2 cellular contexts compared by ENCODE assay signal in genomic region chr12:121786441-121786825, GRCh38.
TF ChIP-seq lines count a peak whose summit lies in the region.

No MANE protein-coding gene starts in this region.

TF ChIP-seq in HCT116, 20 proteins besides CTCF, POLR2A, EP300 and RAD21:
- no peak for TF ChIP-seq REST (IDR thresholded peaks at IDR 0.05; ENCODE audit: low read depth)
- peak; percentile 75 for TF ChIP-seq POLR2AphosphoS5 (IDR thresholded peaks at IDR 0.05; ENCODE audit: low read depth, low read length)
- peak; percentile 18 for TF ChIP-seq TCF7L2 (IDR thresholded peaks at IDR 0.05; ENCODE audit: borderline replicate concordance, extremely low read depth, insufficient read depth, insufficient read length)
- peak; percentile 73 for TF ChIP-seq ZBTB33 (IDR thresholded peaks at IDR 0.05; ENCODE audit: extremely low read depth, insufficient replicate concordance, low read length)
- TF ChIP-seq EZH2phosphoT487 (IDR thresholded peaks at IDR 0.05; ENCODE audit: borderline replicate concordance) = no peak

TF ChIP-seq in H1, 55 proteins besides CTCF, POLR2A, EP300 and RAD21:
- no peak for TF ChIP-seq RBBP5 (IDR thresholded peaks at IDR 0.05; ENCODE audit: borderline replicate concordance, low read depth, low read length)
- TF ChIP-seq CEBPB (IDR thresholded peaks at IDR 0.05; ENCODE audit: low read depth, low read length) = peak; percentile 32; the same call in 1 of the 2 replicates
